In the genomic region with DNA sequence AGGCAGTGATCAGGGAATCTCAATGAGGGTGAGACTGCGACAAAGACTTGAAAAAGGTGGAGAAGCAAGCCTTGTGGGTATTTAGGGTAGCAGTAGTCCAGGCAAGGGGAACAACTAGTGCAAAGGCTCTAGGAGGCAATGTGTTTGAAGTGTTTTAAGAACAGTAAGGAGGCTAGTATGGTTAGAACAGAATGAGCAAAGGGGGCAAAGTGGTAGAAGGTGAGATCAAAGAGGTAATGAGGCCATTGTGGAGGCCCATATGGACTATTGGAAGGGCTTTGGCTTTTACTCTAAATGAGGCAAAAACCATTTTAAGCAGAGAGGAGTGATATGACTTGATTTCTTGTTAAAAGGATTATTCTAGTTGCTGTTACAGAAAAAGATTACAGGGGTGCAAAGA, we compare ENCODE assay signal across 12 cellular contexts. TPM values are rescaled to one million over a fixed set of nuclear protein-coding genes. Genes with fewer than 3 reads are reported as not detected.
DNase-seq lines count a peak whose midpoint lies in the region; ATAC-seq, FAIRE-seq and TF ChIP-seq lines count a peak whose summit lies in the region.
"Had no signal": no experiment of that assay in that cellular context is flagged by ENCODE, and none has a peak within 500 bp of the region (broad histone marks: within the 10 kb centered on the region; RNA-seq: fewer than 3 reads in every experiment).

No MANE protein-coding gene starts in this region.

- no peak overlapping the region for H3K4me3 ChIP-seq in HepG2 (replicated peaks in 1 of 3; ENCODE audit: insufficient read depth in 1 of 3, low read depth in 2 of 3, low read length in 3 of 3)
- no peak overlapping the region for H3K4me3 ChIP-seq in right lobe of liver
- no peak overlapping the region for H3K4me3 ChIP-seq in iPS-15b (ENCODE audit: low read depth, low read length)

- H3K9ac ChIP-seq in HepG2 (ENCODE audit: insufficient read depth, low read depth, low read length) (no peak overlapping the region), iPS-15b (ENCODE audit: low read depth, low read length) (peak overlapping the region; percentile 0)
- H3K9ac ChIP-seq: KMS-11 had no signal

- H3K9me3 ChIP-seq in HepG2 (ENCODE audit: low read length) = no peaks in the 10 kb centered on the region
- no peaks in the 10 kb centered on the region for H3K9me3 ChIP-seq in right lobe of liver
- H3K9me3 ChIP-seq in iPS-15b (ENCODE audit: control insufficient read depth, insufficient read depth, low read length) = no peaks in the 10 kb centered on the region

- H3K27me3 ChIP-seq in HepG2 (ENCODE audit: control insufficient read depth in 1 of 2, insufficient read depth in 2 of 2, low read length in 2 of 2) (no peaks in the 10 kb centered on the region), right lobe of liver (no peaks in the 10 kb centered on the region), iPS-15b (ENCODE audit: control insufficient read depth, insufficient read depth, low read length) (no peaks in the 10 kb centered on the region)

- no peak for TF ChIP-seq RAD21 in HepG2 (CRISPR knock-in tag; IDR thresholded peaks at IDR 0.05)

- 93% methylated on average over 1 of the region's 1 CpG for WGBS in HepG2 (ENCODE audit: low lambda C conversion rate)
- WGBS in right lobe of liver (ENCODE audit: insufficient coverage, low coverage, low lambda C conversion rate, missing lambda C conversion rate) = 100% methylated on average over 1 of the region's 1 CpG

- H3K27ac ChIP-seq in HepG2 (ENCODE audit: extremely low read length, insufficient read depth, low read length) (no peak overlapping the region), right lobe of liver (no peak overlapping the region), VCaP (peak overlapping the region; percentile 76)
- H3K27ac ChIP-seq: KMS-11 had no signal

- TF ChIP-seq EP300 in HepG2 (IDR thresholded peaks at IDR 0.05; ENCODE audit: low read depth in 2 of 2, low read length in 2 of 2) = no peak
- TF ChIP-seq EP300 in HepG2 (CRISPR knock-in tag; IDR thresholded peaks at IDR 0.05; ENCODE audit: borderline replicate concordance) = no peak

- CTCF ChIA-PET in HepG2 (lab: Yijun Ruan, JAX; ENCODE audit: low intra/inter-chr PET ratio, low total read pairs) = no interaction called here

- POLR2A ChIA-PET in HepG2 (lab: Yijun Ruan, JAX) = interaction anchor here (1.2 to 1.3 kb wide), 2 partner anchors 17 to 152 kb away, joined by 3 to 6 read pairs; a partner anchor contains a TSS

- no peak overlapping the region for H2AFZ ChIP-seq in HepG2 (ENCODE audit: low read length)

- ATAC-seq in HepG2 = no peak
- ATAC-seq in right lobe of liver = no peak
- ATAC-seq: SK-N-SH treated with all-trans-retinoic acid at 6 μM for 48 hours had no signal

- H3K36me3 ChIP-seq in HepG2 (replicated peaks in 1 of 2; ENCODE audit: control insufficient read depth in 1 of 2, insufficient read depth in 2 of 2, low read length in 2 of 2) (no peaks in the 10 kb centered on the region), right lobe of liver (no peaks in the 10 kb centered on the region), iPS-15b (ENCODE audit: control insufficient read depth, insufficient read depth, low read length) (no peaks in the 10 kb centered on the region)

- TF ChIP-seq POLR2A in HepG2 (IDR thresholded peaks at IDR 0.05; ENCODE audit: insufficient read depth in 1 of 2, low read depth in 2 of 2, low read length in 2 of 2) = no peak
- TF ChIP-seq POLR2A in right lobe of liver (IDR thresholded peaks at IDR 0.05) = no peak

- no peak for TF ChIP-seq CTCF in HepG2 (CRISPR knock-in tag; IDR thresholded peaks at IDR 0.05)
- TF ChIP-seq CTCF in right lobe of liver (IDR thresholded peaks at IDR 0.05) = no peak
- no peak for TF ChIP-seq CTCF in VCaP (conservative IDR thresholded peaks at IDR 0.05)

- DNase-seq in HepG2 (ENCODE audit: low spot score) (no peak), right lobe of liver (no peak), AG20443 (ENCODE audit: low spot score) (no peak), G401 (ENCODE audit: low spot score) (no peak), SW480 (ENCODE audit: low spot score) (no peak)
- no peak for DNase-seq in activated CD8-positive, alpha-beta memory T cell treated with anti-CD3 and anti-CD28 coated beads, Interleukin-2, amount 50 U/mL, for 4 hours
- DNase-seq: activated CD4-positive, alpha-beta T cell treated with anti-CD3 and anti-CD28 coated beads for 48 hours; effector CD4-positive, alpha-beta T cell had no signal

- FAIRE-seq in HepG2 (lab: Jason Lieb, UNC) = no peak

- H3K4me2 ChIP-seq in HepG2 (ENCODE audit: low read depth, low read length) = no peak overlapping the region
- H3K4me2 ChIP-seq: KMS-11 had no signal

- intact Hi-C loops in HepG2 (cut with micrococcal nuclease; ENCODE audit: unreplicated experiment) (loop anchor here (5.0 kb wide), 1 partner anchor 150 kb away; no protein-coding TSS in a partner anchor), right lobe of liver (cut with DNase I) (no loop called here)

- H3K4me1 ChIP-seq in HepG2 (ENCODE audit: insufficient read depth, low read length) (peaks cover 75% of the 10 kb centered on the region), right lobe of liver (peaks cover 0 to 57% (median 6%) of the 10 kb centered on the region in 4 donors), iPS-15b (ENCODE audit: control insufficient read depth, insufficient read depth, low read length) (peaks cover 32% of the 10 kb centered on the region)

- in situ Hi-C loops in HepG2 (cut with HindIII; ENCODE audit: extremely low pct_ligation_motif_present, low pct_unique_long_range_greater_than_20kb) (no loop called here), G401 (cut with HindIII; ENCODE audit: low sequenced_read_pairs) (no loop called here)

- peaks cover 84% of the 10 kb centered on the region for H3K79me2 ChIP-seq in HepG2 (ENCODE audit: insufficient read depth, low read length)

- H4K20me1 ChIP-seq in HepG2 (ENCODE audit: insufficient read depth, low read length) = peaks cover 76% of the 10 kb centered on the region

- no TSS peak for BruUV-seq in HepG2 (replicated peaks; lab: Mats Ljungman, UMichigan)

RNA-seq across cellular contexts. Expression of a gene that starts 16.8 kb away (rescaled TPM):
- 126 and 211 TPM in 2 replicates for total RNA-seq in HepG2 (2016; rRNA removed; fragmentation: Illumina TruSeq; extraction: Trizol)
- 19.1 and 34.5 TPM in 2 replicates for total RNA-seq in HepG2 (2016; cell fraction: cytosol; rRNA removed; fragmentation: Illumina TruSeq; extraction: Trizol; ENCODE audit: low read depth)
- 123 and 189 TPM in 2 replicates for total RNA-seq in HepG2 (2016; cell fraction: insoluble cytoplasmic fraction; rRNA removed; fragmentation: Illumina TruSeq; extraction: Trizol)
- total RNA-seq in HepG2 (2016; cell fraction: membrane; rRNA removed; fragmentation: Illumina TruSeq; extraction: Trizol) = 36.2 and 39.8 TPM in 2 replicates
- total RNA-seq in HepG2 (2016; cell fraction: nucleus; rRNA removed; fragmentation: Illumina TruSeq; extraction: Trizol) = 102 and 119 TPM in 2 replicates
- polyA plus RNA-seq in HepG2 (2011; rRNA removed) = 41.0 and 42.8 TPM in 2 replicates
- 19.1 and 32.4 TPM in 2 replicates for polyA plus RNA-seq in HepG2 (2011; cell fraction: cytosol; rRNA removed)
- 26.9 and 40.5 TPM in 2 replicates for polyA plus RNA-seq in HepG2 (2011; cell fraction: nucleus; rRNA removed)
- polyA plus RNA-seq in HepG2 (2012) = 58.1 and 68.2 TPM in 2 replicates
- 3.1 and 3.4 TPM in 2 replicates for polyA plus RNA-seq in HepG2 (2016; cell fraction: cytosol; fragmentation: Illumina TruSeq; extraction: Trizol; ENCODE audit: low read depth)
- 155 and 156 TPM in 2 replicates for polyA plus RNA-seq in HepG2 (2016; cell fraction: insoluble cytoplasmic fraction; fragmentation: Illumina TruSeq; extraction: Trizol; ENCODE audit: low read depth)
- 11.9 and 12.5 TPM in 2 replicates for polyA plus RNA-seq in HepG2 (2016; cell fraction: membrane; fragmentation: Illumina TruSeq; extraction: Trizol; ENCODE audit: low read depth)
- polyA plus RNA-seq in HepG2 (2016; cell fraction: nucleus; fragmentation: Illumina TruSeq; extraction: Trizol; ENCODE audit: insufficient read depth, low read depth) = 108 and 129 TPM in 2 replicates
- 67.4 and 132 TPM in 2 replicates for polyA minus RNA-seq in HepG2 (2011; rRNA and poly(A)+ RNA removed; ENCODE audit: low replicate concordance)
- polyA minus RNA-seq in HepG2 (2011; cell fraction: cytosol; rRNA and poly(A)+ RNA removed) = 77.8 and 127 TPM in 2 replicates
- 102 and 161 TPM in 2 replicates for polyA minus RNA-seq in HepG2 (2011; cell fraction: nucleus; rRNA and poly(A)+ RNA removed)
- total RNA-seq in right lobe of liver = 100 to 1,000 TPM in 1 of 6 experiments, 10 to 100 TPM in 5; 15.9 to 117 (median 31.9) TPM
- 72.6 and 115 TPM in 2 replicates for total RNA-seq in G401 (2014; rRNA removed; shearing (Covaris generic))

RNA-seq across cellular contexts. Expression of a gene that starts 50.1 kb away (rescaled TPM):
- 8.4 and 8.5 TPM in 2 replicates for total RNA-seq in HepG2 (2016; rRNA removed; fragmentation: Illumina TruSeq; extraction: Trizol)
- total RNA-seq in HepG2 (2016; cell fraction: cytosol; rRNA removed; fragmentation: Illumina TruSeq; extraction: Trizol; ENCODE audit: low read depth) = 1.9 and 2.3 TPM in 2 replicates
- total RNA-seq in HepG2 (2016; cell fraction: insoluble cytoplasmic fraction; rRNA removed; fragmentation: Illumina TruSeq; extraction: Trizol) = 8.4 and 8.6 TPM in 2 replicates
- total RNA-seq in HepG2 (2016; cell fraction: membrane; rRNA removed; fragmentation: Illumina TruSeq; extraction: Trizol) = 2.8 and 3.6 TPM in 2 replicates
- 5.8 and 7.5 TPM in 2 replicates for total RNA-seq in HepG2 (2016; cell fraction: nucleus; rRNA removed; fragmentation: Illumina TruSeq; extraction: Trizol)
- polyA plus RNA-seq in HepG2 (2011; rRNA removed) = 1.9 and 2.6 TPM in 2 replicates
- 1.0 and 1.8 TPM in 2 replicates for polyA plus RNA-seq in HepG2 (2011; cell fraction: cytosol; rRNA removed)
- polyA plus RNA-seq in HepG2 (2011; cell fraction: nucleus; rRNA removed) = 0.90 and 0.97 TPM in 2 replicates
- 3.8 and 4.8 TPM in 2 replicates for polyA plus RNA-seq in HepG2 (2012)
- polyA plus RNA-seq in HepG2 (2016; cell fraction: cytosol; fragmentation: Illumina TruSeq; extraction: Trizol; ENCODE audit: low read depth) = 0.49 and 0.59 TPM in 2 replicates
- polyA plus RNA-seq in HepG2 (2016; cell fraction: insoluble cytoplasmic fraction; fragmentation: Illumina TruSeq; extraction: Trizol; ENCODE audit: low read depth) = 6.9 TPM in 2 replicates
- polyA plus RNA-seq in HepG2 (2016; cell fraction: membrane; fragmentation: Illumina TruSeq; extraction: Trizol; ENCODE audit: low read depth) = 0.82 and 1.0 TPM in 2 replicates
- 7.6 and 9.2 TPM in 2 replicates for polyA plus RNA-seq in HepG2 (2016; cell fraction: nucleus; fragmentation: Illumina TruSeq; extraction: Trizol; ENCODE audit: insufficient read depth, low read depth)
- polyA minus RNA-seq in HepG2 (2011; rRNA and poly(A)+ RNA removed; ENCODE audit: low replicate concordance) = 0.24 and 1.2 TPM in 2 replicates
- polyA minus RNA-seq in HepG2 (2011; cell fraction: cytosol; rRNA and poly(A)+ RNA removed) = 2.5 and 2.7 TPM in 2 replicates
- 2.6 and 4.0 TPM in 2 replicates for polyA minus RNA-seq in HepG2 (2011; cell fraction: nucleus; rRNA and poly(A)+ RNA removed)
- 1 to 10 TPM in 5 of 6 experiments, under 1 TPM in 1; 0.88 to 2.0 (median 1.8) TPM for total RNA-seq in right lobe of liver
- 11.8 and 13.1 TPM in 2 replicates for total RNA-seq in G401 (2014; rRNA removed; shearing (Covaris generic))
